ENCODE assay signal across 8 cellular contexts in genomic region chr7:92245487-92246362, GRCh38.
DNase-seq lines count a peak whose midpoint lies in the region; ATAC-seq and TF ChIP-seq lines count a peak whose summit lies in the region.

Gene ANKIB1 (plus strand): TSS chr7:92245974. CDS start chr7:92294979, 49,005 bp downstream.
Gene KRIT1 (minus strand): TSS chr7:92245914. CDS start chr7:92242135, 3,779 bp downstream.

- H3K4me3 ChIP-seq in AG09309 (ENCODE audit: control insufficient read depth, low read depth, low read length): peak within 1 kb of the TSS; percentile 68

- peak; percentile 16 for TF ChIP-seq CTCF in AG09309 (IDR thresholded peaks at IDR 0.05; ENCODE audit: control insufficient read depth, insufficient read depth, low read depth, low read length, missing control alignments)

- peak; percentile 58 for TF ChIP-seq POLR2A in GM18951 (IDR thresholded peaks at IDR 0.05; ENCODE audit: extremely low read depth, insufficient read depth, insufficient read length)

- DNase-seq in AG09309 (ENCODE audit: low read depth) (peak; percentile 16), NCI-H345 (lab: John Stamatoyannopoulos, UW) (peak; percentile 89), iris pigment epithelial cell (ENCODE audit: low read depth) (peak; percentile 80)
- peak; percentile 62 to 80 (median 74) for DNase-seq in activated CD4-positive, CD25-positive, alpha-beta regulatory T cell (lab: John Stamatoyannopoulos, UW)
- DNase-seq in central memory CD4-positive, alpha-beta T cell: peak; percentile 84
- DNase-seq in stimulated activated CD4-positive, alpha-beta T cell treated with anti-CD3 and anti-CD28 coated beads, Interleukin-15, amount 100 ng/mL, for 1 hour (ENCODE audit: low read depth in 1 of 2, low spot score in 1 of 2): peak; percentile 68 to 72

- in situ Hi-C loops in GM18951 (cut with MboI; ENCODE audit: low sequenced_read_pairs, unreplicated experiment): no loop called here

- ATAC-seq in HG03196 (IDR thresholded peaks at IDR 0.05; ENCODE audit: unreplicated experiment): peak; percentile 74

Comparison
In these comparisons a context has a peak if more than half of its experiments do, and no peak if none do; other contexts are left out.
1. Peak in every context shown above with its lines: DNase-seq, ATAC-seq and H3K4me3 ChIP-seq.
2. DNase-seq: peak in every context shown above with its lines; median percentile 89 in NCI-H345; 84 in central memory CD4-positive, alpha-beta T cell; 80 in iris pigment epithelial cell; 74 in activated CD4-positive, CD25-positive, alpha-beta regulatory T cell; 70 in stimulated activated CD4-positive, alpha-beta T cell treated with anti-CD3 and anti-CD28 coated beads, Interleukin-15, amount 100 ng/mL, for 1 hour; 16 in AG09309.